23 cellular contexts compared by ENCODE assay signal in genomic region chr10:97891497-97892167, GRCh38. TPM values are rescaled to one million over a fixed set of nuclear protein-coding genes. Genes with fewer than 3 reads are reported as not detected.
DNase-seq lines count a peak whose midpoint lies in the region; ATAC-seq, FAIRE-seq and TF ChIP-seq lines count a peak whose summit lies in the region.
"Had no signal": no experiment of that assay in that cellular context is flagged by ENCODE, and none has a peak within 500 bp of the region (broad histone marks: within the 10 kb centered on the region; RNA-seq: fewer than 3 reads in every experiment).

No MANE protein-coding gene starts in this region.

- intact Hi-C loops in left ventricle myocardium superior (cut with micrococcal nuclease): no loop called here
- intact Hi-C loops in left lung (cut with DNase I): no loop called here
- intact Hi-C loops in thyroid gland (cut with DNase I): no loop called here

- H3K4me3 ChIP-seq in right atrium auricular region: no peak overlapping the region
- no peak overlapping the region for H3K4me3 ChIP-seq in left lung
- H3K4me3 ChIP-seq in thyroid gland (replicated peaks in 1 of 3): no peak overlapping the region
- H3K4me3 ChIP-seq in coronary artery: no peak overlapping the region
- H3K4me3 ChIP-seq in effector memory CD4-positive, alpha-beta T cell (ENCODE audit: insufficient read depth, low read depth, low read length, poor library complexity, severe bottlenecking): no peak overlapping the region

- DNase-seq in left ventricle myocardium superior: no peak
- no peak for DNase-seq in right atrium auricular region (ENCODE audit: low spot score)
- peak; percentile 10 for DNase-seq in NCI-H187 treated with DMSO at 0.1 percent for 48 hours (lab: John Stamatoyannopoulos, UW)
- peak; percentile 87 to 88 for DNase-seq in left lung
- DNase-seq in thyroid gland: peak; percentile 89 to 91
- DNase-seq in coronary artery (ENCODE audit: low spot score): no peak
- DNase-seq in effector memory CD4-positive, alpha-beta T cell: no peak
- no peak for DNase-seq in HTR-8/SVneo (ENCODE audit: insufficient read length, low spot score)
- DNase-seq: activated CD4-positive, alpha-beta T cell treated with anti-CD3 and anti-CD28 coated beads for 1 hour; activated CD8-positive, alpha-beta T cell treated with anti-CD3 and anti-CD28 coated beads for 36 hours; activated effector memory CD4-positive, alpha-beta T cell treated with anti-CD3 and anti-CD28 coated beads, Interleukin-2, amount 50 U/mL, for 16 hours; C1 segment of cervical spinal cord; effector CD4-positive, alpha-beta T cell; Karpas-422; MV-4-11; naive thymus-derived CD4-positive, alpha-beta T cell; NCI-H2081; NCI-H524 treated with DMSO at 0.1 percent for 48 hours; retina; stimulated activated CD4-positive, alpha-beta T cell treated with anti-CD3 and anti-CD28 coated beads, Interleukin-4, amount 100 ng/mL, for 1 hour; stimulated activated naive CD4-positive, alpha-beta T cell treated with Interleukin-2 at 50 U/mL for 16 hours had no signal

- no peaks in the 10 kb centered on the region for H3K9me3 ChIP-seq in right atrium auricular region
- no peaks in the 10 kb centered on the region for H3K9me3 ChIP-seq in left lung
- no peaks in the 10 kb centered on the region for H3K9me3 ChIP-seq in thyroid gland
- H3K9me3 ChIP-seq in effector memory CD4-positive, alpha-beta T cell (ENCODE audit: control insufficient read depth, low read length): no peaks in the 10 kb centered on the region

- H3K27me3 ChIP-seq in right atrium auricular region: no peaks in the 10 kb centered on the region
- peaks cover 0 to 44% of the 10 kb centered on the region in 2 donors for H3K27me3 ChIP-seq in left lung
- H3K27me3 ChIP-seq in thyroid gland: no peaks in the 10 kb centered on the region
- H3K27me3 ChIP-seq in effector memory CD4-positive, alpha-beta T cell (replicated peaks; ENCODE audit: control insufficient read depth, insufficient read depth, low read length, poor library complexity, severe bottlenecking): no peaks in the 10 kb centered on the region

- no peak for FAIRE-seq in HTR-8/SVneo (lab: Jason Lieb, UNC)
- FAIRE-seq: G401.6, TTC549 had no signal

- ATAC-seq in left ventricle myocardium superior (peak; percentile 30), left lung (peak; percentile 74)
- ATAC-seq: activated CD8-positive, alpha-beta T cell treated with anti-CD3 and anti-CD28 coated beads for 36 hours; naive thymus-derived CD4-positive, alpha-beta T cell had no signal

- H3K4me1 ChIP-seq in right atrium auricular region: no peaks in the 10 kb centered on the region
- H3K4me1 ChIP-seq in left lung: no peaks in the 10 kb centered on the region
- peaks cover 21 to 36% of the 10 kb centered on the region in 2 donors for H3K4me1 ChIP-seq in thyroid gland
- H3K4me1 ChIP-seq in effector memory CD4-positive, alpha-beta T cell (ENCODE audit: control insufficient read depth, insufficient read depth, low read length, poor library complexity, severe bottlenecking): no peaks in the 10 kb centered on the region

- no peak overlapping the region for H3K27ac ChIP-seq in right atrium auricular region
- H3K27ac ChIP-seq in left lung: peak overlapping the region; percentile 70 to 79
- peak overlapping the region; percentile 62 to 89 (median 82) for H3K27ac ChIP-seq in thyroid gland
- no peak overlapping the region for H3K27ac ChIP-seq in coronary artery
- no peak overlapping the region for H3K27ac ChIP-seq in effector memory CD4-positive, alpha-beta T cell (ENCODE audit: insufficient read depth, low read length, poor library complexity, severe bottlenecking)

- H3K36me3 ChIP-seq in right atrium auricular region: no peaks in the 10 kb centered on the region
- no peaks in the 10 kb centered on the region for H3K36me3 ChIP-seq in left lung
- no peaks in the 10 kb centered on the region for H3K36me3 ChIP-seq in thyroid gland
- H3K36me3 ChIP-seq in effector memory CD4-positive, alpha-beta T cell (ENCODE audit: control insufficient read depth, insufficient read depth, low read length): no peaks in the 10 kb centered on the region

- TF ChIP-seq POLR2A in thyroid gland (IDR thresholded peaks at IDR 0.05): peak in 1 of 2 donors; percentile 17

- WGBS in thyroid gland, 2 donors: 50 to 58% methylated on average over 12 to 15 of the region's 17 CpGs

- no peak for TF ChIP-seq CTCF in right atrium auricular region (IDR thresholded peaks at IDR 0.05)
- TF ChIP-seq CTCF in left lung (IDR thresholded peaks at IDR 0.05): no peak
- peak in 2 of 6 experiments; percentile 10 to 12 for TF ChIP-seq CTCF in thyroid gland (IDR thresholded peaks at IDR 0.05)
- TF ChIP-seq CTCF in coronary artery (IDR thresholded peaks at IDR 0.05): no peak

RNA-seq across cellular contexts. Expression of gene GOLGA7B, which starts 42.0 kb away (rescaled TPM):
- total RNA-seq in left ventricle myocardium superior (not detected), right atrium auricular region (1 to 10 TPM; 1.3 to 3.2 TPM), left lung (1 to 10 TPM in 1 of 2 donors, under 1 TPM in 1; 0.68 to 1.9 TPM), thyroid gland (under 1 TPM; under 0.01 to 0.81 (median 0.39) TPM)

Comparison
In these comparisons a context has a peak if more than half of its experiments do, and no peak if none do; other contexts are left out.
1. DNase-seq: peak in NCI-H187 treated with DMSO at 0.1 percent for 48 hours (single experiment), left lung (2 of 2) and thyroid gland (2 of 2); none in left ventricle myocardium superior (single experiment), right atrium auricular region (single experiment), coronary artery (single experiment), effector memory CD4-positive, alpha-beta T cell (0 of 3) and HTR-8/SVneo (single experiment).
2. H3K27ac ChIP-seq: peak in left lung (2 of 2) and thyroid gland (3 of 3); none in right atrium auricular region (0 of 2), coronary artery (0 of 2) and effector memory CD4-positive, alpha-beta T cell (single experiment).